ENCODE assay signal across 1 cellular context in the genomic region with DNA sequence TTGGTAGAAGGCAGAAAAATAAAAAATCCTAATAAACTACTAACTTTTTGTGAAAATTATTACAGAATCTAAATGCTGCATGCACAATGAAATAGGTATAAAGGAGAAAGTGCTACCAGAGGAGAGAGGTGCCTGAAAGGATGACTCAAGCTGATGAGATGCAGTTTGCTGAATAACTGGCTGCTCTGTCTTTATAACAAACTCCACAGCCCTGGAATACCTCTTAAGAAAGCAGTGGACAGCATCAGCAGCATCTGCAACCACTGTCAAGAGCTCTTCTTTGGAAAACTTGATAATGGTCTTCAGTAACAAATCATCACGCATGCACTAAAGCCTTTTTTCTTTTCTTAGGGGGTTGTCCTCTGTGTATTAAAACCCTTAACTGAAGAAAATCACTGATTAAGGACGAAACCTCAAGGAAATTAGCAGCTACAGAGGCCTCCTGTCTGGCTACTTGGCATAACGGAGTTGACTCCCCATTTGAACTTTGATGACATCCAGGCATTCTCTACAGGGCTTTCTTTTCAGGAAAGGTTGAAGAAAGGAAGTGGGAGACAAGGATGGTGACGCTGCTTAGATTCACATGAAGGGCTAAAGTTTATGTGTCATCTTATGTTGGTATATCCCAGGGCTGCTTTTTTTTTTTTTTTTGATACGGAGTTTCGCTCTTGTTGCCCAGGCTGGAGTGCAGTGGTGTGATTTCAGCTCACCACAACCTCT.
TF ChIP-seq lines count a peak whose summit lies in the region.

No MANE protein-coding gene starts in this region.

TF ChIP-seq in GM12878, 131 proteins besides CTCF, POLR2A, EP300 and RAD21:
- TF ChIP-seq SMC3 (IDR thresholded peaks at IDR 0.05; ENCODE audit: borderline replicate concordance, low read length) (no peak), PML (IDR thresholded peaks at IDR 0.05; ENCODE audit: low read length) (no peak)
